ENCODE assay signal across 15 cellular contexts in genomic region chr11:110972640-110973039, GRCh38.
DNase-seq lines count a peak whose midpoint lies in the region; ATAC-seq and TF ChIP-seq lines count a peak whose summit lies in the region.
"Had no signal": no experiment of that assay in that cellular context is flagged by ENCODE, and none has a peak within 500 bp of the region (broad histone marks: within the 10 kb centered on the region; RNA-seq: fewer than 3 reads in every experiment).

No MANE protein-coding gene starts in this region.

- no peaks in the 10 kb centered on the region for H3K9me3 Mint-ChIP-seq in HFFc6
- peaks cover 0 to 5% (median 2%) of the 10 kb centered on the region in 6 donors for H3K9me3 Mint-ChIP-seq in immature natural killer cell
- H3K9me3 Mint-ChIP-seq: activated naive CD4-positive, alpha-beta T cell treated with anti-CD3 and anti-CD28 coated beads, Interleukin-2, amount 10 ng/mL, durations not matched to agents 7 days and 5 days; nephron; stimulated activated effector memory CD8-positive, alpha-beta T cell treated with anti-CD3 and anti-CD28 coated beads, Interleukin-12 subunit alpha, Interleukin-12 subunit beta, amount 100 ng/mL, for 72 hours had no signal

- no peaks in the 10 kb centered on the region for H3K9me3 ChIP-seq in left lung
- H3K9me3 ChIP-seq in effector memory CD4-positive, alpha-beta T cell (ENCODE audit: control insufficient read depth, low read length) = no peaks in the 10 kb centered on the region

- H3K36me3 Mint-ChIP-seq in HFFc6 (ENCODE audit: low read depth) (no peaks in the 10 kb centered on the region), immature natural killer cell (no peaks in the 10 kb centered on the region)
- H3K36me3 Mint-ChIP-seq: activated naive CD4-positive, alpha-beta T cell treated with anti-CD3 and anti-CD28 coated beads, Interleukin-2, amount 10 ng/mL, durations not matched to agents 7 days and 5 days; stimulated activated effector memory CD8-positive, alpha-beta T cell treated with anti-CD3 and anti-CD28 coated beads, Interleukin-12 subunit alpha, Interleukin-12 subunit beta, amount 100 ng/mL, for 72 hours had no signal

- peak; percentile 71 for DNase-seq in HFFc6
- peak; percentile 98 for DNase-seq in amniotic epithelial cell (ENCODE audit: low read depth)
- no peak for DNase-seq in left lung
- no peak for DNase-seq in immature natural killer cell
- no peak for DNase-seq in cerebellar cortex (ENCODE audit: low spot score)
- DNase-seq in effector memory CD4-positive, alpha-beta T cell = no peak
- DNase-seq: activated CD4-positive, alpha-beta T cell treated with anti-CD3 and anti-CD28 coated beads, Interleukin-2, amount 50 U/mL, for 48 hours; activated naive CD4-positive, alpha-beta T cell treated with anti-CD3 and anti-CD28 coated beads, Interleukin-2, amount 10 ng/mL, durations not matched to agents 7 days and 5 days; NCI-H526 had no signal

- no peaks in the 10 kb centered on the region for H3K27me3 ChIP-seq in ACC112 (ENCODE audit: insufficient read depth, low read length)
- H3K27me3 ChIP-seq in left lung = no peaks in the 10 kb centered on the region
- no peaks in the 10 kb centered on the region for H3K27me3 ChIP-seq in effector memory CD4-positive, alpha-beta T cell (replicated peaks; ENCODE audit: control insufficient read depth, insufficient read depth, low read length, poor library complexity, severe bottlenecking)

- H3K4me3 Mint-ChIP-seq in HFFc6 (no peak overlapping the region), immature natural killer cell (no peak overlapping the region)
- H3K4me3 Mint-ChIP-seq: activated naive CD4-positive, alpha-beta T cell treated with anti-CD3 and anti-CD28 coated beads, Interleukin-2, amount 10 ng/mL, durations not matched to agents 7 days and 5 days; nephron; stimulated activated effector memory CD8-positive, alpha-beta T cell treated with anti-CD3 and anti-CD28 coated beads, Interleukin-12 subunit alpha, Interleukin-12 subunit beta, amount 100 ng/mL, for 72 hours had no signal

- H3K27ac ChIP-seq in ACC112 (ENCODE audit: low read depth, low read length) (peak overlapping the region; percentile 70), left lung (peak overlapping the region in 1 of 2 donors; percentile 33)
- no peak overlapping the region for H3K27ac ChIP-seq in effector memory CD4-positive, alpha-beta T cell (ENCODE audit: insufficient read depth, low read length, poor library complexity, severe bottlenecking)
- H3K27ac ChIP-seq: C4-2B had no signal

- H3K36me3 ChIP-seq in ACC112 (ENCODE audit: insufficient read depth, low read length) = no peaks in the 10 kb centered on the region
- H3K36me3 ChIP-seq in left lung = no peaks in the 10 kb centered on the region
- no peaks in the 10 kb centered on the region for H3K36me3 ChIP-seq in effector memory CD4-positive, alpha-beta T cell (ENCODE audit: control insufficient read depth, insufficient read depth, low read length)

- TF ChIP-seq CTCF in HFFc6 (IDR thresholded peaks at IDR 0.05) = no peak
- TF ChIP-seq CTCF in left lung (IDR thresholded peaks at IDR 0.05) = no peak

- H3K4me1 Mint-ChIP-seq in HFFc6 (ENCODE audit: low read depth) (peaks cover 44% of the 10 kb centered on the region), immature natural killer cell (no peaks in the 10 kb centered on the region)
- H3K4me1 Mint-ChIP-seq: activated naive CD4-positive, alpha-beta T cell treated with anti-CD3 and anti-CD28 coated beads, Interleukin-2, amount 10 ng/mL, durations not matched to agents 7 days and 5 days; nephron; stimulated activated effector memory CD8-positive, alpha-beta T cell treated with anti-CD3 and anti-CD28 coated beads, Interleukin-12 subunit alpha, Interleukin-12 subunit beta, amount 100 ng/mL, for 72 hours had no signal

- H3K4me3 ChIP-seq in ACC112 (ENCODE audit: low read depth, low read length) (no peak overlapping the region), left lung (no peak overlapping the region)
- H3K4me3 ChIP-seq in effector memory CD4-positive, alpha-beta T cell (ENCODE audit: insufficient read depth, low read depth, low read length, poor library complexity, severe bottlenecking) = no peak overlapping the region

- ATAC-seq in left lung (peak; percentile 78), HG03159 (IDR thresholded peaks at IDR 0.05; ENCODE audit: unreplicated experiment) (no peak)
- ATAC-seq: HCT116; stimulated activated effector memory CD8-positive, alpha-beta T cell treated with anti-CD3 and anti-CD28 coated beads, Interleukin-12 subunit alpha, Interleukin-12 subunit beta, amount 100 ng/mL, for 72 hours had no signal

- H3K27ac Mint-ChIP-seq in HFFc6 (peak overlapping the region; percentile 68), immature natural killer cell (no peak overlapping the region)
- H3K27ac Mint-ChIP-seq: activated naive CD4-positive, alpha-beta T cell treated with anti-CD3 and anti-CD28 coated beads, Interleukin-2, amount 10 ng/mL, durations not matched to agents 7 days and 5 days; nephron; stimulated activated effector memory CD8-positive, alpha-beta T cell treated with anti-CD3 and anti-CD28 coated beads, Interleukin-12 subunit alpha, Interleukin-12 subunit beta, amount 100 ng/mL, for 72 hours had no signal

- H2AFZ ChIP-seq in ACC112 (ENCODE audit: low read length, unreplicated experiment) = peak overlapping the region; percentile 17

- intact Hi-C loops in left lung (cut with DNase I) = no loop called here

- peaks cover 2% of the 10 kb centered on the region; the same call in 1 of the 2 replicates for H3K27me3 Mint-ChIP-seq in HFFc6 (ENCODE audit: insufficient read depth)
- peaks cover 0 to 3% (median 1%) of the 10 kb centered on the region in 3 donors for H3K27me3 Mint-ChIP-seq in immature natural killer cell (ENCODE audit: low read depth in 3 of 3)
- H3K27me3 Mint-ChIP-seq: activated naive CD4-positive, alpha-beta T cell treated with anti-CD3 and anti-CD28 coated beads, Interleukin-2, amount 10 ng/mL, durations not matched to agents 7 days and 5 days had no signal

- no peaks in the 10 kb centered on the region for H3K79me2 ChIP-seq in ACC112 (ENCODE audit: control insufficient read depth, insufficient read depth, low read length, unreplicated experiment)

- peaks cover 25% of the 10 kb centered on the region for H3K4me1 ChIP-seq in ACC112 (ENCODE audit: control insufficient read depth, insufficient read depth, low read length, unreplicated experiment)
- peaks cover 0 to 21% of the 10 kb centered on the region in 2 donors for H3K4me1 ChIP-seq in left lung
- H3K4me1 ChIP-seq in effector memory CD4-positive, alpha-beta T cell (ENCODE audit: control insufficient read depth, insufficient read depth, low read length, poor library complexity, severe bottlenecking) = no peaks in the 10 kb centered on the region

Comparison
In these comparisons a context has a peak if more than half of its experiments do, and no peak if none do; other contexts are left out.
1. DNase-seq: peak in HFFc6 (single experiment) and amniotic epithelial cell (single experiment); none in left lung (0 of 2), immature natural killer cell (0 of 3), cerebellar cortex (single experiment) and effector memory CD4-positive, alpha-beta T cell (0 of 3).